8 cellular contexts compared by ENCODE assay signal in genomic region chr11:128095459-128096096, GRCh38.
A peak's percentile ranks its signal among the peaks of the same experiment; 100 is the strongest.
DNase-seq lines count a peak whose midpoint lies in the region; ATAC-seq, FAIRE-seq and TF ChIP-seq lines count a peak whose summit lies in the region.

No MANE protein-coding gene starts in this region.

- WGBS in right lobe of liver (ENCODE audit: insufficient coverage, low coverage, low lambda C conversion rate, missing lambda C conversion rate) = 71% methylated on average over 4 of the region's 4 CpGs
- WGBS in HepG2 (ENCODE audit: low lambda C conversion rate) = 3% methylated on average over 4 of the region's 4 CpGs

- H3K4me3 ChIP-seq in right lobe of liver = no peak overlapping the region
- no peak overlapping the region for H3K4me3 ChIP-seq in HepG2 (replicated peaks in 1 of 3; ENCODE audit: insufficient read depth in 1 of 3, low read depth in 2 of 3, low read length in 3 of 3)
- H3K4me3 ChIP-seq in Panc1 (ENCODE audit: low read depth in 2 of 2, low read length in 2 of 2) = no peak overlapping the region
- no peak overlapping the region for H3K4me3 ChIP-seq in fibroblast of lung (replicated peaks in 1 of 4; ENCODE audit: control extremely low read depth in 1 of 4, insufficient read depth in 1 of 4, low read depth in 3 of 4, low read length in 4 of 4)

- FAIRE-seq in HepG2 (lab: Jason Lieb, UNC) (no peak), urothelium cell line (lab: Jason Lieb, UNC) (peak; percentile 9)

- POLR2A ChIA-PET in HepG2 (lab: Yijun Ruan, JAX) (no interaction called here), Panc1 (lab: Charles Lee) (no interaction called here)

- H3K9ac ChIP-seq in HepG2 (ENCODE audit: insufficient read depth, low read depth, low read length) (no peak overlapping the region), fibroblast of lung (ENCODE audit: insufficient read depth, low read length) (no peak overlapping the region)

- peak in 1 of 4 donors; percentile 18 for TF ChIP-seq CTCF in right lobe of liver (IDR thresholded peaks at IDR 0.05)
- TF ChIP-seq CTCF in HepG2 (CRISPR knock-in tag; IDR thresholded peaks at IDR 0.05) = no peak
- TF ChIP-seq CTCF in Panc1 (IDR thresholded peaks at IDR 0.05) = peak; percentile 25
- TF ChIP-seq CTCF in fibroblast of lung (conservative IDR thresholded peaks at IDR 0.05 in 1 of 2, IDR thresholded peaks at IDR 0.05 in 1 of 2; ENCODE audit: low read depth in 1 of 2, low read length in 2 of 2) = no peak

- in situ Hi-C loops in HepG2 (cut with HindIII; ENCODE audit: extremely low pct_ligation_motif_present, low pct_unique_long_range_greater_than_20kb) (no loop called here), Panc1 (cut with HindIII; ENCODE audit: low pct_unique_long_range_greater_than_20kb, low sequenced_read_pairs) (no loop called here)

- H3K27me3 ChIP-seq in right lobe of liver = no peaks in the 10 kb centered on the region
- H3K27me3 ChIP-seq in HepG2 (ENCODE audit: control insufficient read depth in 1 of 2, insufficient read depth in 2 of 2, low read length in 2 of 2) = no peaks in the 10 kb centered on the region
- no peaks in the 10 kb centered on the region for H3K27me3 ChIP-seq in Panc1 (ENCODE audit: control insufficient read depth, insufficient read depth, low read length)
- no peaks in the 10 kb centered on the region for H3K27me3 ChIP-seq in fibroblast of lung (ENCODE audit: control insufficient read depth, insufficient read depth, low read length)

- CTCF ChIA-PET in HepG2 (lab: Yijun Ruan, JAX; ENCODE audit: low intra/inter-chr PET ratio, low total read pairs) (no interaction called here), Panc1 (lab: Charles Lee) (no interaction called here)

- H4K20me1 ChIP-seq in HepG2 (ENCODE audit: insufficient read depth, low read length) (no peaks in the 10 kb centered on the region), fibroblast of lung (ENCODE audit: control insufficient read depth, extremely low read depth, insufficient read depth, low read length) (no peaks in the 10 kb centered on the region)

- BruUV-seq in HepG2 (replicated peaks; lab: Mats Ljungman, UMichigan) (no TSS peak), Panc1 (replicated peaks; lab: Mats Ljungman, UMichigan) (no TSS peak)

- H3K4me2 ChIP-seq in HepG2 (ENCODE audit: low read depth, low read length) = no peak overlapping the region
- no peak overlapping the region for H3K4me2 ChIP-seq in fibroblast of lung (ENCODE audit: extremely low read depth, insufficient read depth, low read length)

- TF ChIP-seq EP300 in HepG2 (IDR thresholded peaks at IDR 0.05; ENCODE audit: low read depth in 2 of 2, low read length in 2 of 2) = no peak
- TF ChIP-seq EP300 in HepG2 (CRISPR knock-in tag; IDR thresholded peaks at IDR 0.05; ENCODE audit: borderline replicate concordance) = no peak

- DNase-seq in right lobe of liver = no peak
- DNase-seq in HepG2 (ENCODE audit: low spot score) = no peak
- peak; percentile 2 for DNase-seq in Panc1 (ENCODE audit: low read depth, low spot score)
- peak; percentile 48 to 88 for DNase-seq in fibroblast of lung (ENCODE audit: low read depth in 2 of 2)
- peak; percentile 8 for DNase-seq in urothelium cell line (ENCODE audit: low spot score)
- DNase-seq in DMS114 treated with DMSO at 0.1 percent for 48 hours (lab: John Stamatoyannopoulos, UW; ENCODE audit: unreplicated experiment) = no peak
- DNase-seq in stimulated activated CD4-positive, alpha-beta T cell treated with anti-CD3 and anti-CD28 coated beads, Interleukin-12 subunit alpha, Interleukin-12 subunit beta, amount 100 ng/mL, for 4 hours = no peak
- DNase-seq in NCI-H1048 (lab: John Stamatoyannopoulos, UW) = no peak

- TF ChIP-seq POLR2A in right lobe of liver (IDR thresholded peaks at IDR 0.05) = no peak
- TF ChIP-seq POLR2A in HepG2 (IDR thresholded peaks at IDR 0.05; ENCODE audit: insufficient read depth in 1 of 2, low read depth in 2 of 2, low read length in 2 of 2) = no peak

- H3K79me2 ChIP-seq in HepG2 (ENCODE audit: insufficient read depth, low read length) (no peaks in the 10 kb centered on the region), fibroblast of lung (ENCODE audit: control insufficient read depth, insufficient read depth, low read length) (no peaks in the 10 kb centered on the region)

- H2AFZ ChIP-seq in HepG2 (ENCODE audit: low read length) = no peak overlapping the region
- no peak overlapping the region for H2AFZ ChIP-seq in fibroblast of lung (ENCODE audit: low read length)

- H3K36me3 ChIP-seq in right lobe of liver = no peaks in the 10 kb centered on the region
- no peaks in the 10 kb centered on the region for H3K36me3 ChIP-seq in HepG2 (replicated peaks in 1 of 2; ENCODE audit: control insufficient read depth in 1 of 2, insufficient read depth in 2 of 2, low read length in 2 of 2)
- H3K36me3 ChIP-seq in Panc1 (ENCODE audit: control insufficient read depth, insufficient read depth, low read length) = no peaks in the 10 kb centered on the region
- H3K36me3 ChIP-seq in fibroblast of lung (ENCODE audit: control insufficient read depth, insufficient read depth, low read length) = no peaks in the 10 kb centered on the region

- no peaks in the 10 kb centered on the region for H3K9me3 ChIP-seq in right lobe of liver
- H3K9me3 ChIP-seq in HepG2 (ENCODE audit: low read length) = peaks cover 58% of the 10 kb centered on the region
- H3K9me3 ChIP-seq in Panc1 (ENCODE audit: control insufficient read depth, insufficient read depth, low read depth, low read length) = peaks cover 3% of the 10 kb centered on the region
- no peaks in the 10 kb centered on the region for H3K9me3 ChIP-seq in fibroblast of lung (ENCODE audit: control insufficient read depth, insufficient read depth, low read depth, low read length)

- H3K27ac ChIP-seq in right lobe of liver = no peak overlapping the region
- no peak overlapping the region for H3K27ac ChIP-seq in HepG2 (ENCODE audit: extremely low read length, insufficient read depth, low read length)
- H3K27ac ChIP-seq in Panc1 (ENCODE audit: low read length) = no peak overlapping the region
- H3K27ac ChIP-seq in fibroblast of lung (ENCODE audit: insufficient read depth, low read length) = no peak overlapping the region

- intact Hi-C loops in right lobe of liver (cut with DNase I) (no loop called here), HepG2 (cut with micrococcal nuclease; ENCODE audit: unreplicated experiment) (no loop called here), Panc1 (cut with micrococcal nuclease; ENCODE audit: unreplicated experiment) (no loop called here)

- H3K4me1 ChIP-seq in right lobe of liver = no peaks in the 10 kb centered on the region
- H3K4me1 ChIP-seq in HepG2 (ENCODE audit: insufficient read depth, low read length) = no peaks in the 10 kb centered on the region
- H3K4me1 ChIP-seq in Panc1 (ENCODE audit: control insufficient read depth, insufficient read depth, low read length) = no peaks in the 10 kb centered on the region
- no peaks in the 10 kb centered on the region for H3K4me1 ChIP-seq in fibroblast of lung (ENCODE audit: control insufficient read depth, extremely low read depth, insufficient read depth, low read length)

- TF ChIP-seq RAD21 in HepG2 (CRISPR knock-in tag; IDR thresholded peaks at IDR 0.05) = no peak

- peak; percentile 37 to 53 (median 49) for ATAC-seq in right lobe of liver
- no peak for ATAC-seq in HepG2
- no peak for ATAC-seq in Panc1

TF ChIP-seq in HepG2, 621 proteins besides CTCF, POLR2A, EP300 and RAD21:
- TF ChIP-seq ZNF33A (CRISPR knock-in tag; IDR thresholded peaks at IDR 0.05; ENCODE audit: borderline replicate concordance) (no peak), RELA (CRISPR knock-in tag; IDR thresholded peaks at IDR 0.05) (no peak), ZNF780A (CRISPR knock-in tag; IDR thresholded peaks at IDR 0.05) (no peak), ZNF597 (CRISPR knock-in tag; IDR thresholded peaks at IDR 0.05) (no peak), GABPB1 (CRISPR knock-in tag; IDR thresholded peaks at IDR 0.05) (no peak), FLYWCH1 (CRISPR knock-in tag; IDR thresholded peaks at IDR 0.05) (no peak), NR2F1 (CRISPR knock-in tag; IDR thresholded peaks at IDR 0.05) (no peak), ZNF335 (CRISPR knock-in tag; IDR thresholded peaks at IDR 0.05) (no peak), ZNF10 (CRISPR knock-in tag; IDR thresholded peaks at IDR 0.05; ENCODE audit: borderline replicate concordance, low read depth) (no peak), HOXD1 (CRISPR knock-in tag; IDR thresholded peaks at IDR 0.05) (no peak), SP5 (CRISPR knock-in tag; IDR thresholded peaks at IDR 0.05; ENCODE audit: borderline replicate concordance, low read depth) (no peak), ZBTB42 (CRISPR knock-in tag; IDR thresholded peaks at IDR 0.05) (no peak)
- TF ChIP-seq, protein P1, sequence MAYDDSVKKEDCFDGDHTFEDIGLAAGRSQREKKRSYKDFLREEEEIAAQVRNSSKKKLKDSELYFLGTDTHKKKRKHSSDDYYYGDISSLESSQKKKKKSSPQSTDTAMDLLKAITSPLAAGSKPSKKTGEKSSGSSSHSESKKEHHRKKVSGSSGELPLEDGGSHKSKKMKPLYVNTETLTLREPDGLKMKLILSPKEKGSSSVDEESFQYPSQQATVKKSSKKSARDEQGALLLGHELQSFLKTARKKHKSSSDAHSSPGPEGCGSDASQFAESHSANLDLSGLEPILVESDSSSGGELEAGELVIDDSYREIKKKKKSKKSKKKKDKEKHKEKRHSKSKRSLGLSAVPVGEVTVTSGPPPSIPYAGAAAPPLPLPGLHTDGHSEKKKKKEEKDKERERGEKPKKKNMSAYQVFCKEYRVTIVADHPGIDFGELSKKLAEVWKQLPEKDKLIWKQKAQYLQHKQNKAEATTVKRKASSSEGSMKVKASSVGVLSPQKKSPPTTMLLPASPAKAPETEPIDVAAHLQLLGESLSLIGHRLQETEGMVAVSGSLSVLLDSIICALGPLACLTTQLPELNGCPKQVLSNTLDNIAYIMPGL (CRISPR knock-in tag; IDR thresholded peaks at IDR 0.05; ENCODE audit: borderline replicate concordance in 1 of 2, low read depth in 1 of 2) = no peak

Comparison
In these comparisons a context has a peak if more than half of its experiments do, and no peak if none do; other contexts are left out.
1. ATAC-seq: peak in right lobe of liver (4 of 4); none in HepG2 (single experiment) and Panc1 (single experiment).
2. DNase-seq: peak in Panc1 (single experiment), fibroblast of lung (2 of 2) and urothelium cell line (single experiment); none in right lobe of liver (0 of 3), HepG2 (single experiment), DMS114 treated with DMSO at 0.1 percent for 48 hours (single experiment), stimulated activated CD4-positive, alpha-beta T cell treated with anti-CD3 and anti-CD28 coated beads, Interleukin-12 subunit alpha, Interleukin-12 subunit beta, amount 100 ng/mL, for 4 hours (single experiment) and NCI-H1048 (single experiment).